Comparison of ENCODE assay signal across 1 cellular context in genomic region chr15:63534888-63535287, GRCh38.
TF ChIP-seq lines count a peak whose summit lies in the region.

No MANE protein-coding gene starts in this region.

TF ChIP-seq in GM12878, 131 proteins besides CTCF, POLR2A, EP300 and RAD21 (continued from another document):
- TF ChIP-seq MLLT1 (IDR thresholded peaks at IDR 0.05), result peak; percentile 48; the same call in 1 of the 2 replicates
- 0 out of 2 replicates have a peak, but pooled peaks have one; percentile 31 for TF ChIP-seq PKNOX1 (IDR thresholded peaks at IDR 0.05)
- peak; percentile 68; the same call in 1 of the 2 replicates for TF ChIP-seq HDGF (IDR thresholded peaks at IDR 0.05)
- peak; percentile 53 for TF ChIP-seq SKIL (IDR thresholded peaks at IDR 0.05; ENCODE audit: low read depth, poor library complexity, severe bottlenecking)
- 0 out of 2 replicates have a peak, but pooled peaks have one; percentile 36 for TF ChIP-seq RELB (IDR thresholded peaks at IDR 0.05; ENCODE audit: low read depth)
- TF ChIP-seq BHLHE40 (IDR thresholded peaks at IDR 0.05; ENCODE audit: borderline replicate concordance in 1 of 2, low read depth in 2 of 2, low read length in 1 of 2), result peak; percentile 24 to 75; a peak in 1 of 4 replicates
- 0 out of 2 replicates have a peak, but pooled peaks have one; percentile 17 for TF ChIP-seq RAD51 (IDR thresholded peaks at IDR 0.05)
- 0 out of 2 replicates have a peak, but pooled peaks have one; percentile 23 for TF ChIP-seq RUNX3 (IDR thresholded peaks at IDR 0.05; ENCODE audit: low read length)
- 0 out of 2 replicates have a peak, but pooled peaks have one; percentile 43 for TF ChIP-seq ATF7 (IDR thresholded peaks at IDR 0.05; ENCODE audit: low read depth)
